17 cellular contexts compared by ENCODE assay signal in genomic region chr19:3119071-3119781, GRCh38. TPM values are rescaled to one million over a fixed set of nuclear protein-coding genes. Genes with fewer than 3 reads are reported as not detected.
DNase-seq lines count a peak whose midpoint lies in the region; ATAC-seq and TF ChIP-seq lines count a peak whose summit lies in the region.
"Had no signal": no experiment of that assay in that cellular context is flagged by ENCODE, and none has a peak within 500 bp of the region (broad histone marks: within the 10 kb centered on the region; RNA-seq: fewer than 3 reads in every experiment).

No MANE protein-coding gene starts in this region.

- H3K27ac ChIP-seq in angular gyrus (ENCODE audit: low read depth, low read length) (peak overlapping the region; percentile 55), right cardiac atrium (ENCODE audit: low read length) (no peak overlapping the region), substantia nigra (ENCODE audit: low read depth, low read length, poor library complexity, severe bottlenecking) (peak overlapping the region; percentile 62), gastrocnemius medialis (no peak overlapping the region)
- H3K27ac ChIP-seq: C4-2B had no signal

- no peaks in the 10 kb centered on the region for H3K27me3 ChIP-seq in right cardiac atrium (ENCODE audit: control insufficient read depth, insufficient read depth)
- no peaks in the 10 kb centered on the region for H3K27me3 ChIP-seq in gastrocnemius medialis

- DNase-seq in left ventricle myocardium superior (peak; percentile 16), Right ventricle myocardium superior (no peak), right cardiac atrium (peak; percentile 11 to 40 (median 36)), substantia nigra (lab: John Stamatoyannopoulos, UW) (no peak), DMS 273 (lab: John Stamatoyannopoulos, UW; ENCODE audit: unreplicated experiment) (no peak), gastrocnemius medialis (no peak), type B pancreatic cell (ENCODE audit: extremely low spot score, unreplicated experiment) (no peak)
- DNase-seq: ACHN; CD4-positive, alpha-beta memory T cell; DMS153; DMS79 treated with DMSO at 0.1 percent for 48 hours; EL; GOT3; HFFc6 had no signal

- no peak for TF ChIP-seq CTCF in gastrocnemius medialis (IDR thresholded peaks at IDR 0.05 in 4 of 5, conservative IDR thresholded peaks at IDR 0.05 in 1 of 5)
- TF ChIP-seq CTCF in type B pancreatic cell (conservative IDR thresholded peaks at IDR 0.05): no peak

- H3K9me3 ChIP-seq in right cardiac atrium (ENCODE audit: control insufficient read depth, low read length): no peaks in the 10 kb centered on the region
- H3K9me3 ChIP-seq in gastrocnemius medialis: no peaks in the 10 kb centered on the region
- H3K9me3 ChIP-seq: HAP-1 had no signal

- no peak overlapping the region for H3K27ac Mint-ChIP-seq in type B pancreatic cell
- H3K27ac Mint-ChIP-seq: CD4-positive, alpha-beta memory T cell; HFFc6 had no signal

- WGBS in right cardiac atrium: 89% methylated on average over 28 of the region's 28 CpGs

- H3K27me3 Mint-ChIP-seq in type B pancreatic cell: no peaks in the 10 kb centered on the region
- H3K27me3 Mint-ChIP-seq: CD4-positive, alpha-beta memory T cell had no signal

- no peaks in the 10 kb centered on the region for H3K4me1 Mint-ChIP-seq in type B pancreatic cell (ENCODE audit: unreplicated experiment)
- H3K4me1 Mint-ChIP-seq: CD4-positive, alpha-beta memory T cell had no signal

- peaks cover 0 to 37% of the 10 kb centered on the region in 2 donors for H3K36me3 ChIP-seq in gastrocnemius medialis

- intact Hi-C loops in left ventricle myocardium superior (cut with micrococcal nuclease) (no loop called here), Right ventricle myocardium superior (cut with DNase I) (no loop called here), right cardiac atrium (cut with DNase I) (no loop called here), gastrocnemius medialis (cut with DNase I; ENCODE audit: low total_unique reads) (no loop called here)

- H3K4me3 ChIP-seq in right cardiac atrium (ENCODE audit: low read length) (no peak overlapping the region), gastrocnemius medialis (no peak overlapping the region)
- H3K4me3 ChIP-seq: HAP-1 had no signal

- no peaks in the 10 kb centered on the region for H3K36me3 Mint-ChIP-seq in type B pancreatic cell
- H3K36me3 Mint-ChIP-seq: CD4-positive, alpha-beta memory T cell had no signal

- no peak for ATAC-seq in left ventricle myocardium superior
- ATAC-seq in Right ventricle myocardium superior (ENCODE audit: poor library complexity): no peak
- ATAC-seq in right cardiac atrium: no peak
- no peak for ATAC-seq in gastrocnemius medialis

- H3K4me1 ChIP-seq in right cardiac atrium (ENCODE audit: control insufficient read depth, insufficient read depth, low read length): no peaks in the 10 kb centered on the region
- H3K4me1 ChIP-seq in gastrocnemius medialis: no peaks in the 10 kb centered on the region
- H3K4me1 ChIP-seq: HAP-1 had no signal

- no peak for TF ChIP-seq POLR2A in gastrocnemius medialis (IDR thresholded peaks at IDR 0.05)

- no peak overlapping the region for H3K4me3 Mint-ChIP-seq in type B pancreatic cell
- H3K4me3 Mint-ChIP-seq: CD4-positive, alpha-beta memory T cell; HFFc6 had no signal

- in situ Hi-C loops in gastrocnemius medialis (cut with MboI; ENCODE audit: low sequenced_read_pairs in 4 of 4): no loop called here

- no peaks in the 10 kb centered on the region for H3K9me3 Mint-ChIP-seq in type B pancreatic cell
- H3K9me3 Mint-ChIP-seq: CD4-positive, alpha-beta memory T cell; HFFc6 had no signal

RNA-seq across cellular contexts. Expression of gene GNA15, which starts 16.6 kb away (rescaled TPM):
- total RNA-seq in left ventricle myocardium superior: 2.1 TPM
- 2.8 TPM for total RNA-seq in Right ventricle myocardium superior
- total RNA-seq in right cardiac atrium: 1 to 10 TPM; 1.8 to 2.5 (median 2.1) TPM
- 1.00 TPM for polyA plus RNA-seq in right cardiac atrium
- total RNA-seq in gastrocnemius medialis: 1 to 10 TPM in 1 of 4 donors, under 1 TPM in 3; 0.51 to 1.2 (median 0.81) TPM
- total RNA-seq in type B pancreatic cell (ENCODE audit: low replicate concordance): 1.6 and 3.9 TPM in 2 replicates
- total RNA-seq: HFFc6 had no signal

RNA-seq across cellular contexts. Expression of gene GNA11, which starts 25.1 kb away (rescaled TPM):
- total RNA-seq in left ventricle myocardium superior (74.6 TPM), Right ventricle myocardium superior (61.3 TPM), right cardiac atrium (10 to 100 TPM; 63.3 to 71.6 (median 69.7) TPM), gastrocnemius medialis (10 to 100 TPM; 38.3 to 72.5 (median 68.5) TPM), type B pancreatic cell (ENCODE audit: low replicate concordance) (46.9 and 62.0 TPM in 2 replicates)
- polyA plus RNA-seq in right cardiac atrium: 69.8 TPM

RNA-seq across cellular contexts. Expression of gene TLE5, which starts 56.9 kb away (rescaled TPM):
- total RNA-seq in left ventricle myocardium superior (846 TPM), Right ventricle myocardium superior (760 TPM), right cardiac atrium (1,000 to 10,000 TPM in 2 of 4 donors, 100 to 1,000 TPM in 2; 784 to 1,020 (median 971) TPM), gastrocnemius medialis (100 to 1,000 TPM; 437 to 686 (median 474) TPM), type B pancreatic cell (ENCODE audit: low replicate concordance) (302 and 418 TPM in 2 replicates)
- 1,565 TPM for polyA plus RNA-seq in right cardiac atrium

RNA-seq across cellular contexts. Expression of gene S1PR4, which starts 59.3 kb away (rescaled TPM):
- total RNA-seq in left ventricle myocardium superior (1.0 TPM), Right ventricle myocardium superior (0.27 TPM), right cardiac atrium (under 1 TPM; 0.33 to 0.96 (median 0.74) TPM), gastrocnemius medialis (1 to 10 TPM in 2 of 4 donors, under 1 TPM in 2; 0.87 to 3.4 (median 0.97) TPM), type B pancreatic cell (ENCODE audit: low replicate concordance) (not detected in 2 replicates)
- 0.97 TPM for polyA plus RNA-seq in right cardiac atrium
- total RNA-seq: HFFc6 had no signal

Comparison
In these comparisons a context has a peak if more than half of its experiments do, and no peak if none do; other contexts are left out.
1. DNase-seq: peak in left ventricle myocardium superior (single experiment) and right cardiac atrium (3 of 3); none in Right ventricle myocardium superior (single experiment), substantia nigra (0 of 49), DMS 273 (single experiment), gastrocnemius medialis (0 of 2) and type B pancreatic cell (single experiment).
2. H3K27ac ChIP-seq: peak in angular gyrus (single experiment) and substantia nigra (single experiment); none in right cardiac atrium (single experiment) and gastrocnemius medialis (0 of 4).